In genomic region chr12:122862110-122862634, GRCh38 we compare ENCODE assay signal across 1 cellular context.
TF ChIP-seq lines count a peak whose summit lies in the region.

No MANE protein-coding gene starts in this region.

TF ChIP-seq in GM12878, 131 proteins besides CTCF, POLR2A, EP300 and RAD21 (continued from another document):
- TF ChIP-seq MLLT1 (IDR thresholded peaks at IDR 0.05) (no peak), SIX5 (IDR thresholded peaks at IDR 0.05; ENCODE audit: low read depth, low read length, severe bottlenecking) (no peak), BHLHE40 (IDR thresholded peaks at IDR 0.05; ENCODE audit: borderline replicate concordance in 1 of 2, low read depth in 2 of 2, low read length in 1 of 2) (no peak)
